ENCODE assay signal across 8 cellular contexts in genomic region chr7:64297418-64297817, GRCh38. TPM values are rescaled to one million over a fixed set of nuclear protein-coding genes. Genes with fewer than 3 reads are reported as not detected.
DNase-seq lines count a peak whose midpoint lies in the region; ATAC-seq and TF ChIP-seq lines count a peak whose summit lies in the region.
"Not testable (repeated sequence)": the region's sequence is repeated elsewhere in the genome, so short reads cannot be mapped to it uniquely, and the experiment has no call there.
"Had no signal": no experiment of that assay in that cellular context is flagged by ENCODE, and none has a peak within 500 bp of the region (broad histone marks: within the 10 kb centered on the region; RNA-seq: fewer than 3 reads in every experiment).

No MANE protein-coding gene starts in this region.

- H3K9me3 ChIP-seq in esophagus muscularis mucosa = not testable (repeated sequence)

- H3K27me3 ChIP-seq in esophagus muscularis mucosa = not testable (repeated sequence)

- H3K27ac ChIP-seq in esophagus muscularis mucosa (replicated peaks in 1 of 4) = not testable (repeated sequence)

- peak; percentile 67 for ATAC-seq in GM19351 (IDR thresholded peaks at IDR 0.05; ENCODE audit: unreplicated experiment)
- peak; percentile 48 for ATAC-seq in HG03432 (IDR thresholded peaks at IDR 0.05; ENCODE audit: unreplicated experiment)
- peak; percentile 56 for ATAC-seq in activated CD8-positive, alpha-beta T cell treated with anti-CD3 and anti-CD28 coated beads for 36 hours
- peak; percentile 86 for ATAC-seq in activated T-helper 17 cell treated with anti-CD3 and anti-CD28 coated beads, Interleukin-2, amount 50 U/mL, for 72 hours (replicated peaks)
- peak; percentile 84 for ATAC-seq in stimulated activated effector memory CD8-positive, alpha-beta T cell treated with anti-CD3 and anti-CD28 coated beads, Interleukin-12 subunit alpha, Interleukin-12 subunit beta, amount 100 ng/mL, for 72 hours
- ATAC-seq in stimulated activated naive CD8-positive, alpha-beta T cell treated with anti-CD3 and anti-CD28 coated beads, Interleukin-15, amount 100 ng/mL, for 72 hours = peak; percentile 78

- not testable (repeated sequence) for TF ChIP-seq POLR2A in esophagus muscularis mucosa (IDR thresholded peaks at IDR 0.05; ENCODE audit: low read depth)

- CTCF ChIA-PET in activated CD8-positive, alpha-beta T cell treated with anti-CD3 and anti-CD28 coated beads for 36 hours (lab: Charles Lee) = interaction anchor here (0.9 kb wide), 1 partner anchor 10 kb away, joined by 3 read pairs; no protein-coding TSS in a partner anchor

- H3K27me3 Mint-ChIP-seq in activated CD8-positive, alpha-beta T cell treated with anti-CD3 and anti-CD28 coated beads for 36 hours; activated T-helper 17 cell treated with anti-CD3 and anti-CD28 coated beads, Interleukin-2, amount 50 U/mL, for 72 hours; stimulated activated naive CD8-positive, alpha-beta T cell treated with anti-CD3 and anti-CD28 coated beads, Interleukin-15, amount 100 ng/mL, for 72 hours: not testable (repeated sequence)

- DNase-seq in activated CD8-positive, alpha-beta T cell treated with anti-CD3 and anti-CD28 coated beads for 36 hours = peak; percentile 26
- peak; percentile 26 for DNase-seq in esophagus muscularis mucosa (ENCODE audit: extremely low spot score)
- DNase-seq in stimulated activated effector memory CD8-positive, alpha-beta T cell treated with anti-CD3 and anti-CD28 coated beads, Interleukin-12 subunit alpha, Interleukin-12 subunit beta, amount 100 ng/mL, for 72 hours (ENCODE audit: low spot score in 2 of 2) = peak in 1 of 2 donors; percentile 30
- peak in 1 of 2 donors; percentile 24 for DNase-seq in stimulated activated naive CD8-positive, alpha-beta T cell treated with anti-CD3 and anti-CD28 coated beads, Interleukin-15, amount 100 ng/mL, for 72 hours

- not testable (repeated sequence) for H3K27ac Mint-ChIP-seq in activated CD8-positive, alpha-beta T cell treated with anti-CD3 and anti-CD28 coated beads for 36 hours; activated T-helper 17 cell treated with anti-CD3 and anti-CD28 coated beads, Interleukin-2, amount 50 U/mL, for 72 hours; stimulated activated effector memory CD8-positive, alpha-beta T cell treated with anti-CD3 and anti-CD28 coated beads, Interleukin-12 subunit alpha, Interleukin-12 subunit beta, amount 100 ng/mL, for 72 hours; stimulated activated naive CD8-positive, alpha-beta T cell treated with anti-CD3 and anti-CD28 coated beads, Interleukin-15, amount 100 ng/mL, for 72 hours

- not testable (repeated sequence) for H3K9me3 Mint-ChIP-seq in activated CD8-positive, alpha-beta T cell treated with anti-CD3 and anti-CD28 coated beads for 36 hours; activated T-helper 17 cell treated with anti-CD3 and anti-CD28 coated beads, Interleukin-2, amount 50 U/mL, for 72 hours; stimulated activated effector memory CD8-positive, alpha-beta T cell treated with anti-CD3 and anti-CD28 coated beads, Interleukin-12 subunit alpha, Interleukin-12 subunit beta, amount 100 ng/mL, for 72 hours; stimulated activated naive CD8-positive, alpha-beta T cell treated with anti-CD3 and anti-CD28 coated beads, Interleukin-15, amount 100 ng/mL, for 72 hours

- H3K4me1 Mint-ChIP-seq in activated CD8-positive, alpha-beta T cell treated with anti-CD3 and anti-CD28 coated beads for 36 hours (ENCODE audit: low read depth); activated T-helper 17 cell treated with anti-CD3 and anti-CD28 coated beads, Interleukin-2, amount 50 U/mL, for 72 hours; stimulated activated effector memory CD8-positive, alpha-beta T cell treated with anti-CD3 and anti-CD28 coated beads, Interleukin-12 subunit alpha, Interleukin-12 subunit beta, amount 100 ng/mL, for 72 hours; stimulated activated naive CD8-positive, alpha-beta T cell treated with anti-CD3 and anti-CD28 coated beads, Interleukin-15, amount 100 ng/mL, for 72 hours: not testable (repeated sequence)

- H3K4me1 ChIP-seq in esophagus muscularis mucosa = not testable (repeated sequence)

- not testable (repeated sequence) for H3K4me3 Mint-ChIP-seq in activated CD8-positive, alpha-beta T cell treated with anti-CD3 and anti-CD28 coated beads for 36 hours; activated T-helper 17 cell treated with anti-CD3 and anti-CD28 coated beads, Interleukin-2, amount 50 U/mL, for 72 hours; stimulated activated effector memory CD8-positive, alpha-beta T cell treated with anti-CD3 and anti-CD28 coated beads, Interleukin-12 subunit alpha, Interleukin-12 subunit beta, amount 100 ng/mL, for 72 hours; stimulated activated naive CD8-positive, alpha-beta T cell treated with anti-CD3 and anti-CD28 coated beads, Interleukin-15, amount 100 ng/mL, for 72 hours

- intact Hi-C loops in activated CD8-positive, alpha-beta T cell treated with anti-CD3 and anti-CD28 coated beads for 36 hours (cut with micrococcal nuclease); esophagus muscularis mucosa (cut with DNase I): not testable (repeated sequence)

- not testable (repeated sequence) for H3K36me3 Mint-ChIP-seq in activated CD8-positive, alpha-beta T cell treated with anti-CD3 and anti-CD28 coated beads for 36 hours (ENCODE audit: low read depth); activated T-helper 17 cell treated with anti-CD3 and anti-CD28 coated beads, Interleukin-2, amount 50 U/mL, for 72 hours (ENCODE audit: low read depth); stimulated activated effector memory CD8-positive, alpha-beta T cell treated with anti-CD3 and anti-CD28 coated beads, Interleukin-12 subunit alpha, Interleukin-12 subunit beta, amount 100 ng/mL, for 72 hours

- not testable (repeated sequence) for TF ChIP-seq EP300 in esophagus muscularis mucosa (IDR thresholded peaks at IDR 0.05)

- H3K4me3 ChIP-seq in esophagus muscularis mucosa = not testable (repeated sequence)

- not testable (repeated sequence) for H3K36me3 ChIP-seq in esophagus muscularis mucosa

- 82% methylated on average over 1 of the region's 1 CpG for whole genome bisulfite sequencing in esophagus muscularis mucosa

- POLR2A ChIA-PET in activated CD8-positive, alpha-beta T cell treated with anti-CD3 and anti-CD28 coated beads for 36 hours (lab: Charles Lee) = not testable (repeated sequence)

- TF ChIP-seq CTCF in activated CD8-positive, alpha-beta T cell treated with anti-CD3 and anti-CD28 coated beads for 36 hours (IDR thresholded peaks at IDR 0.05); esophagus muscularis mucosa (IDR thresholded peaks at IDR 0.05): not testable (repeated sequence)

RNA-seq across cellular contexts. Expression of gene ZNF736, which starts 16.3 kb away (rescaled TPM):
- total RNA-seq in activated CD8-positive, alpha-beta T cell treated with anti-CD3 and anti-CD28 coated beads for 36 hours = 10 to 100 TPM; 26.3 to 27.2 TPM
- total RNA-seq in activated T-helper 17 cell treated with anti-CD3 and anti-CD28 coated beads, Interleukin-2, amount 50 U/mL, for 72 hours = 10 to 100 TPM; 22.8 to 23.7 TPM
- total RNA-seq in esophagus muscularis mucosa = 1 to 10 TPM; 4.1 to 10.0 (median 4.7) TPM
- total RNA-seq: H7 had no signal
